21 cellular contexts compared by ENCODE assay signal in genomic region chr1:201115390-201115937, GRCh38. TPM values are rescaled to one million over a fixed set of nuclear protein-coding genes. Genes with fewer than 3 reads are reported as not detected.
A peak's percentile ranks its signal among the peaks of the same experiment; 100 is the strongest.
DNase-seq lines count a peak whose midpoint lies in the region; ATAC-seq, FAIRE-seq and TF ChIP-seq lines count a peak whose summit lies in the region.
"Had no signal": no experiment of that assay in that cellular context is flagged by ENCODE, and none has a peak within 500 bp of the region (broad histone marks: within the 10 kb centered on the region; RNA-seq: fewer than 3 reads in every experiment).

No MANE protein-coding gene starts in this region.

- H3K27ac ChIP-seq in left ventricle myocardium inferior (replicated peaks) (no peak overlapping the region), astrocyte (ENCODE audit: low read depth, low read length) (no peak overlapping the region)
- H3K27ac ChIP-seq: breast epithelium had no signal

- peaks cover 5% of the 10 kb centered on the region for H3K9me3 Mint-ChIP-seq in astrocyte (ENCODE audit: unreplicated experiment)
- H3K9me3 Mint-ChIP-seq in nephron = no peaks in the 10 kb centered on the region
- H3K9me3 Mint-ChIP-seq: activated CD4-positive, alpha-beta memory T cell treated with anti-CD3 and anti-CD28 coated beads, Interleukin-2, amount 10 ng/mL, durations not matched to agents 7 days and 5 days; activated naive CD8-positive, alpha-beta T cell treated with anti-CD3 and anti-CD28 coated beads, Interleukin-2, amount 10 ng/mL, durations not matched to agents 7 days and 5 days; activated T-cell treated with anti-CD3 and anti-CD28 coated beads, Interleukin-2, amount 50 U/mL, for 4 hours had no signal

- H3K4me1 Mint-ChIP-seq in astrocyte (ENCODE audit: low read depth, unreplicated experiment) = peaks cover 4% of the 10 kb centered on the region
- peaks cover 22% of the 10 kb centered on the region for H3K4me1 Mint-ChIP-seq in nephron

- H3K27ac Mint-ChIP-seq in astrocyte (ENCODE audit: unreplicated experiment) (no peak overlapping the region), nephron (no peak overlapping the region)
- H3K27ac Mint-ChIP-seq: activated CD4-positive, alpha-beta memory T cell treated with anti-CD3 and anti-CD28 coated beads, Interleukin-2, amount 10 ng/mL, durations not matched to agents 7 days and 5 days; activated naive CD8-positive, alpha-beta T cell treated with anti-CD3 and anti-CD28 coated beads, Interleukin-2, amount 10 ng/mL, durations not matched to agents 7 days and 5 days had no signal

- intact Hi-C loops in left ventricle myocardium inferior (cut with micrococcal nuclease) (loop anchor here (10.0 kb wide), 1 partner anchor 141 kb away; no protein-coding TSS in a partner anchor), cardiac septum (cut with DNase I) (loop anchor here (2.0 kb wide), 1 partner anchor 145 kb away; no protein-coding TSS in a partner anchor)

- FAIRE-seq in astrocyte (lab: Jason Lieb, UNC) = no peak
- FAIRE-seq: HepG2 had no signal

- DNase-seq in left ventricle myocardium inferior (no peak), cardiac septum (ENCODE audit: low spot score) (no peak), astrocyte (ENCODE audit: low read depth) (no peak), NCI-H345 treated with DMSO at 0.1 percent for 48 hours (lab: John Stamatoyannopoulos, UW; ENCODE audit: unreplicated experiment) (no peak), retina (no peak), activated gamma-delta T cell treated with Interleukin-2 at 50 U/mL for 16 hours (no peak)
- DNase-seq: activated naive CD8-positive, alpha-beta T cell treated with anti-CD3 and anti-CD28 coated beads, Interleukin-2, amount 10 ng/mL, durations not matched to agents 7 days and 5 days; EL; erythroblast; gastrocnemius medialis; GOT3; NCI-H1694 treated with DMSO at 0.1 percent for 48 hours; NCI-H226 had no signal

- H3K4me2 ChIP-seq in astrocyte (ENCODE audit: low read length) = no peak overlapping the region

- H3K27me3 Mint-ChIP-seq in astrocyte (ENCODE audit: low read depth, unreplicated experiment) (peaks cover 29% of the 10 kb centered on the region), nephron (ENCODE audit: low read depth) (peaks cover 52% of the 10 kb centered on the region)

- TF ChIP-seq CTCF in left ventricle myocardium inferior (IDR thresholded peaks at IDR 0.05; ENCODE audit: borderline replicate concordance) = no peak
- no peak for TF ChIP-seq CTCF in astrocyte (IDR thresholded peaks at IDR 0.05; ENCODE audit: insufficient read depth, low read depth, low read length)
- TF ChIP-seq CTCF in nephron (IDR thresholded peaks at IDR 0.05; ENCODE audit: unreplicated experiment in 3 of 3) = no peak

- H3K9ac ChIP-seq in astrocyte (ENCODE audit: low read length) = no peak overlapping the region

- H3K4me1 ChIP-seq in left ventricle myocardium inferior (peaks cover 22% of the 10 kb centered on the region), astrocyte (ENCODE audit: insufficient read depth, low read length) (peaks cover 4% of the 10 kb centered on the region)
- H3K4me1 ChIP-seq: breast epithelium had no signal

- H3K36me3 ChIP-seq in left ventricle myocardium inferior (no peaks in the 10 kb centered on the region), astrocyte (ENCODE audit: insufficient read depth, low read length) (no peaks in the 10 kb centered on the region)
- H3K36me3 ChIP-seq: breast epithelium, gastrocnemius medialis had no signal

- no peaks in the 10 kb centered on the region for H3K9me3 ChIP-seq in left ventricle myocardium inferior (replicated peaks)
- H3K9me3 ChIP-seq in astrocyte (ENCODE audit: insufficient read depth, low read depth, low read length) = no peaks in the 10 kb centered on the region
- H3K9me3 ChIP-seq: breast epithelium, gastrocnemius medialis had no signal

- H3K4me3 ChIP-seq in left ventricle myocardium inferior (peak overlapping the region; percentile 74), astrocyte (ENCODE audit: insufficient read depth, low read depth, low read length) (no peak overlapping the region)

- H3K79me2 ChIP-seq in astrocyte (ENCODE audit: insufficient read depth, low read length) = no peaks in the 10 kb centered on the region

- H3K27me3 ChIP-seq in left ventricle myocardium inferior (ENCODE audit: low read depth) (peaks cover 75% of the 10 kb centered on the region), astrocyte (ENCODE audit: insufficient read depth, low read length) (peaks cover 33% of the 10 kb centered on the region)
- H3K27me3 ChIP-seq: gastrocnemius medialis had no signal

- H3K36me3 Mint-ChIP-seq in astrocyte (ENCODE audit: low read depth, unreplicated experiment) (no peaks in the 10 kb centered on the region), nephron (ENCODE audit: low read depth) (no peaks in the 10 kb centered on the region)
- H3K36me3 Mint-ChIP-seq: activated naive CD8-positive, alpha-beta T cell treated with anti-CD3 and anti-CD28 coated beads, Interleukin-2, amount 10 ng/mL, durations not matched to agents 7 days and 5 days had no signal

- no peaks in the 10 kb centered on the region for H4K20me1 ChIP-seq in astrocyte (ENCODE audit: insufficient read depth, low read length)

- H3K4me3 Mint-ChIP-seq in astrocyte (ENCODE audit: unreplicated experiment) = peak overlapping the region; percentile 73
- H3K4me3 Mint-ChIP-seq in nephron = peak overlapping the region in 2 of 3 experiments; percentile 36 to 54

- H2AFZ ChIP-seq in astrocyte (ENCODE audit: low read depth, low read length) = no peak overlapping the region

- ATAC-seq in GM18867 (IDR thresholded peaks at IDR 0.05; ENCODE audit: unreplicated experiment) = no peak
- ATAC-seq: HepG2 had no signal

RNA-seq across cellular contexts. Expression of gene CACNA1S, which starts 3.2 kb away (rescaled TPM):
- total RNA-seq in left ventricle myocardium inferior = not detected
- 0.19 TPM for total RNA-seq in cardiac septum
- total RNA-seq in astrocyte = not detected in 2 replicates
- total RNA-seq: activated CD4-positive, alpha-beta memory T cell treated with anti-CD3 and anti-CD28 coated beads, Interleukin-2, amount 10 ng/mL, durations not matched to agents 7 days and 5 days; activated naive CD8-positive, alpha-beta T cell treated with anti-CD3 and anti-CD28 coated beads, Interleukin-2, amount 10 ng/mL, durations not matched to agents 7 days and 5 days; activated T-cell treated with anti-CD3 and anti-CD28 coated beads, Interleukin-2, amount 50 U/mL, for 4 hours; breast epithelium; HepG2; MCF 10A had no signal

RNA-seq across cellular contexts. Expression of gene ASCL5, which starts 11.5 kb away (rescaled TPM):
- not detected for total RNA-seq in left ventricle myocardium inferior
- not detected for total RNA-seq in cardiac septum
- not detected in 2 replicates for total RNA-seq in astrocyte
- total RNA-seq: activated CD4-positive, alpha-beta memory T cell treated with anti-CD3 and anti-CD28 coated beads, Interleukin-2, amount 10 ng/mL, durations not matched to agents 7 days and 5 days; activated naive CD8-positive, alpha-beta T cell treated with anti-CD3 and anti-CD28 coated beads, Interleukin-2, amount 10 ng/mL, durations not matched to agents 7 days and 5 days; activated T-cell treated with anti-CD3 and anti-CD28 coated beads, Interleukin-2, amount 50 U/mL, for 4 hours; breast epithelium; gastrocnemius medialis; HepG2; lower leg skin; MCF 10A had no signal

RNA-seq across cellular contexts. Expression of gene TMEM9, which starts 38.8 kb away (rescaled TPM):
- total RNA-seq in left ventricle myocardium inferior = 25.3 TPM
- 25.0 TPM for total RNA-seq in cardiac septum
- 87.8 and 88.1 TPM in 2 replicates for total RNA-seq in astrocyte
